ENCODE assay signal across 8 cellular contexts in the genomic region with DNA sequence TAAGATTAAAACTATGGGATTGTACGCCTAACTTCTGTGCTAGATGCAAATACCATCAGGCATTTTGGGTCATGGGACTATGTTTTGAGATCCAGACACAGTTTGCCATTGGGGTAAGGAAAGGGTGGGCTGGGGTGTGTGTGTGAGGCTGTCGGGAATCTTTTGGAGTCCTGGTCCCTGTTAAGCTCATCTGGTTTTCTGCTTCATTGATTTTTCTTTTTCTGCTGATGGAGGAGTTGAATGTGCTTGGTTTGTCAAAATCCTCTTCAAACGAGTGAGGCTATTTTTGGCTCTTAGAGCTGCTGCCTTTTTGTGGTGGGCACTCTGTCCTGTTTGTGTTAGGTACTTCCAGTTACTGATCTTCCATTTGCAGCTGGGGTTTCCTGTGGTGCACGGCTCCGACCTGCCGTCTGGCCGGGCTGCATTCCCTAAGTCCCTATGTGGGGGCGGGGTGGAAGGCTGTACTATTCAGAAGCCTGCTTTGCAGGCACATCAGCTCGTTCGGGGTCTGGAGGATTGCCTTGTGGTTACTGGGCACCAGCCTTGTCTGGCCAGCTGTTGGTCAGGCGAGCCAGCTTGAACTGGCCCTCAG. TPM values are rescaled to one million over a fixed set of nuclear protein-coding genes. Genes with fewer than 3 reads are reported as not detected.
DNase-seq lines count a peak whose midpoint lies in the region; ATAC-seq lines count a peak whose summit lies in the region.

No MANE protein-coding gene starts in this region.

- H3K4me1 Mint-ChIP-seq in activated T-cell treated with anti-CD3 and anti-CD28 coated beads, Interleukin-2, amount 50 U/mL, for 4 hours (ENCODE audit: low read depth) = peaks cover 80% of the 10 kb centered on the region
- peaks cover 55 to 86% of the 10 kb centered on the region in 2 donors for H3K4me1 Mint-ChIP-seq in stimulated activated naive B cell treated with anti-CD40 and anti-IgM and Interleukin-4, amounts not matched to agents 10 μg/mL and 1 μg/mL and 100 μg/mL, for 72 hours

- H3K4me3 Mint-ChIP-seq in activated T-cell treated with anti-CD3 and anti-CD28 coated beads, Interleukin-2, amount 50 U/mL, for 4 hours = peak overlapping the region; percentile 95
- H3K4me3 Mint-ChIP-seq in stimulated activated naive B cell treated with anti-CD40 and anti-IgM and Interleukin-4, amounts not matched to agents 10 μg/mL and 1 μg/mL and 100 μg/mL, for 72 hours = peak overlapping the region; percentile 82 to 84

- peak overlapping the region; percentile 52 for H3K27ac Mint-ChIP-seq in stimulated activated naive B cell treated with anti-CD40 and anti-IgM and Interleukin-4, amounts not matched to agents 10 μg/mL and 1 μg/mL and 100 μg/mL, for 72 hours

- H3K36me3 Mint-ChIP-seq in activated T-cell treated with anti-CD3 and anti-CD28 coated beads, Interleukin-2, amount 50 U/mL, for 4 hours (ENCODE audit: insufficient read depth) = peaks cover 13% of the 10 kb centered on the region
- peaks cover 17 to 28% of the 10 kb centered on the region in 2 donors for H3K36me3 Mint-ChIP-seq in stimulated activated naive B cell treated with anti-CD40 and anti-IgM and Interleukin-4, amounts not matched to agents 10 μg/mL and 1 μg/mL and 100 μg/mL, for 72 hours

- no peaks in the 10 kb centered on the region for H3K9me3 Mint-ChIP-seq in activated T-cell treated with anti-CD3 and anti-CD28 coated beads, Interleukin-2, amount 50 U/mL, for 4 hours
- H3K9me3 Mint-ChIP-seq in stimulated activated naive B cell treated with anti-CD40 and anti-IgM and Interleukin-4, amounts not matched to agents 10 μg/mL and 1 μg/mL and 100 μg/mL, for 72 hours = peaks cover 0 to 1% of the 10 kb centered on the region in 2 donors

- no peak for DNase-seq in activated T-cell treated with anti-CD3 and anti-CD28 coated beads, Interleukin-2, amount 50 U/mL, for 4 hours
- DNase-seq in activated T-cell treated with anti-CD3 and anti-CD28 coated beads for 4 hours (no peak), NCI-H82 (lab: John Stamatoyannopoulos, UW) (peak; percentile 90), caudate nucleus (lab: John Stamatoyannopoulos, UW) (peak in 51 of 61 donors; percentile 20 to 86 (median 55)), kidney glomerular epithelial cell (lab: John Stamatoyannopoulos, UW) (peak; percentile 27), T1000 (lab: John Stamatoyannopoulos, UW) (no peak), cortex of kidney (lab: John Stamatoyannopoulos, UW) (no peak)
- DNase-seq in stimulated activated naive B cell treated with anti-CD40 and anti-IgM and Interleukin-4, amounts not matched to agents 10 μg/mL and 1 μg/mL and 100 μg/mL, for 72 hours = no peak

- ATAC-seq in activated T-cell treated with anti-CD3 and anti-CD28 coated beads, Interleukin-2, amount 50 U/mL, for 4 hours = no peak
- ATAC-seq in stimulated activated naive B cell treated with anti-CD40 and anti-IgM and Interleukin-4, amounts not matched to agents 10 μg/mL and 1 μg/mL and 100 μg/mL, for 72 hours (replicated peaks) = no peak

- peak overlapping the region; percentile 82 for H3K27ac ChIP-seq in caudate nucleus (ENCODE audit: low read depth, low read length)

- no peaks in the 10 kb centered on the region for H3K27me3 Mint-ChIP-seq in activated T-cell treated with anti-CD3 and anti-CD28 coated beads, Interleukin-2, amount 50 U/mL, for 4 hours (ENCODE audit: low read depth)
- no peaks in the 10 kb centered on the region for H3K27me3 Mint-ChIP-seq in stimulated activated naive B cell treated with anti-CD40 and anti-IgM and Interleukin-4, amounts not matched to agents 10 μg/mL and 1 μg/mL and 100 μg/mL, for 72 hours

RNA-seq across cellular contexts. Expression of a gene that starts 2.9 kb away (rescaled TPM):
- total RNA-seq in activated T-cell treated with anti-CD3 and anti-CD28 coated beads, Interleukin-2, amount 50 U/mL, for 4 hours = 10 to 100 TPM; 58.2 to 63.1 (median 61.3) TPM

RNA-seq across cellular contexts. Expression of a gene that starts 37.9 kb away (rescaled TPM):
- under 1 TPM; 0.47 to 0.61 (median 0.49) TPM for total RNA-seq in activated T-cell treated with anti-CD3 and anti-CD28 coated beads, Interleukin-2, amount 50 U/mL, for 4 hours

RNA-seq across cellular contexts. Expression of a gene that starts 41.4 kb away (rescaled TPM):
- not detected for total RNA-seq in activated T-cell treated with anti-CD3 and anti-CD28 coated beads, Interleukin-2, amount 50 U/mL, for 4 hours

Comparison
In these comparisons a context has a peak if more than half of its experiments do, and no peak if none do; other contexts are left out.
1. DNase-seq: peak in NCI-H82 (single experiment), caudate nucleus (51 of 61) and kidney glomerular epithelial cell (single experiment); none in activated T-cell treated with anti-CD3 and anti-CD28 coated beads, Interleukin-2, amount 50 U/mL, for 4 hours (single experiment), activated T-cell treated with anti-CD3 and anti-CD28 coated beads for 4 hours (single experiment), stimulated activated naive B cell treated with anti-CD40 and anti-IgM and Interleukin-4, amounts not matched to agents 10 μg/mL and 1 μg/mL and 100 μg/mL, for 72 hours (single experiment), T1000 (single experiment) and cortex of kidney (single experiment).